In genomic region chr12:19552441-19553097, GRCh38 we compare ENCODE assay signal across 8 cellular contexts.
A peak's percentile ranks its signal among the peaks of the same experiment; 100 is the strongest.
DNase-seq lines count a peak whose midpoint lies in the region; ATAC-seq and TF ChIP-seq lines count a peak whose summit lies in the region.
"Not testable (repeated sequence)": the region's sequence is repeated elsewhere in the genome, so short reads cannot be mapped to it uniquely, and the experiment has no call there.

No MANE protein-coding gene starts in this region.

- DNase-seq in CD4-positive, alpha-beta T cell; T-helper 17 cell; mesothelial cell of epicardium (ENCODE audit: low spot score in 2 of 2, unreplicated experiment in 2 of 2): not testable (repeated sequence)
- peak; percentile 53 for DNase-seq in activated naive CD4-positive, alpha-beta T cell treated with anti-CD3 and anti-CD28 coated beads for 36 hours

- CTCF ChIA-PET in CD4-positive, alpha-beta T cell (lab: Charles Lee), result not testable (repeated sequence)
- CTCF ChIA-PET in activated naive CD4-positive, alpha-beta T cell treated with anti-CD3 and anti-CD28 coated beads for 36 hours (lab: Charles Lee), result interaction anchor here (0.6 kb wide), 1 partner anchor 41 kb away, joined by 3 read pairs; no protein-coding TSS in a partner anchor

- intact Hi-C loops in CD4-positive, alpha-beta T cell (cut with DNase I, micrococcal nuclease), result not testable (repeated sequence)
- intact Hi-C loops in activated naive CD4-positive, alpha-beta T cell treated with anti-CD3 and anti-CD28 coated beads for 36 hours (cut with micrococcal nuclease), result loop anchor here (1.0 to 2.0 kb wide), 4 partner anchors 69 to 170 kb away; no protein-coding TSS in a partner anchor

- POLR2A ChIA-PET in CD4-positive, alpha-beta T cell (lab: Charles Lee), result not testable (repeated sequence)

- H3K4me3 Mint-ChIP-seq in CD4-positive, alpha-beta T cell, result peak overlapping the region; percentile 78
- H3K4me3 Mint-ChIP-seq in T-helper 17 cell, result peak overlapping the region; percentile 87
- H3K4me3 Mint-ChIP-seq in activated naive CD4-positive, alpha-beta T cell treated with anti-CD3 and anti-CD28 coated beads for 36 hours, result peak overlapping the region; percentile 1
- not testable (repeated sequence) for H3K4me3 Mint-ChIP-seq in mesothelial cell of epicardium

- not testable (repeated sequence) for H3K27me3 Mint-ChIP-seq in CD4-positive, alpha-beta T cell; T-helper 17 cell; activated naive CD4-positive, alpha-beta T cell treated with anti-CD3 and anti-CD28 coated beads for 36 hours (ENCODE audit: low read depth); mesothelial cell of epicardium (ENCODE audit: low read depth)

- not testable (repeated sequence) for H3K27me3 ChIP-seq in CD4-positive, alpha-beta T cell (ENCODE audit: control insufficient read depth, insufficient read depth, low read length)

- H3K4me1 Mint-ChIP-seq in CD4-positive, alpha-beta T cell (ENCODE audit: low read depth), result peaks cover 18% of the 10 kb centered on the region
- H3K4me1 Mint-ChIP-seq in T-helper 17 cell, result peaks cover 14% of the 10 kb centered on the region
- H3K4me1 Mint-ChIP-seq in activated naive CD4-positive, alpha-beta T cell treated with anti-CD3 and anti-CD28 coated beads for 36 hours (ENCODE audit: low read depth), result peaks cover 12% of the 10 kb centered on the region
- peaks cover 12% of the 10 kb centered on the region for H3K4me1 Mint-ChIP-seq in mesothelial cell of epicardium

- H3K9me3 ChIP-seq in CD4-positive, alpha-beta T cell (ENCODE audit: control insufficient read depth, low read length); T-helper 17 cell (ENCODE audit: control insufficient read depth, low read length, poor library complexity, severe bottlenecking): not testable (repeated sequence)

- not testable (repeated sequence) for H3K27ac ChIP-seq in CD4-positive, alpha-beta T cell (ENCODE audit: low read depth, low read length)

- not testable (repeated sequence) for TF ChIP-seq CTCF in CD4-positive, alpha-beta T cell (IDR thresholded peaks at IDR 0.05); mesothelial cell of epicardium (IDR thresholded peaks at IDR 0.05; ENCODE audit: unreplicated experiment)

- H3K27ac Mint-ChIP-seq in CD4-positive, alpha-beta T cell, result peak overlapping the region; percentile 69
- H3K27ac Mint-ChIP-seq in T-helper 17 cell, result peak overlapping the region; percentile 93
- peak overlapping the region; percentile 65 for H3K27ac Mint-ChIP-seq in activated naive CD4-positive, alpha-beta T cell treated with anti-CD3 and anti-CD28 coated beads for 36 hours
- H3K27ac Mint-ChIP-seq in mesothelial cell of epicardium, result peak overlapping the region; percentile 47

- H3K36me3 Mint-ChIP-seq in CD4-positive, alpha-beta T cell (ENCODE audit: low read depth), result peaks cover 43% of the 10 kb centered on the region
- not testable (repeated sequence) for H3K36me3 Mint-ChIP-seq in T-helper 17 cell (ENCODE audit: low read depth); activated naive CD4-positive, alpha-beta T cell treated with anti-CD3 and anti-CD28 coated beads for 36 hours (ENCODE audit: low read depth); mesothelial cell of epicardium

- not testable (repeated sequence) for H3K9me3 Mint-ChIP-seq in CD4-positive, alpha-beta T cell; activated naive CD4-positive, alpha-beta T cell treated with anti-CD3 and anti-CD28 coated beads for 36 hours; mesothelial cell of epicardium

- not testable (repeated sequence) for ATAC-seq in CD4-positive, alpha-beta T cell (ENCODE audit: poor library complexity)
- ATAC-seq in GM18868 (IDR thresholded peaks at IDR 0.05; ENCODE audit: unreplicated experiment) (peak; percentile 92), GM21515 (IDR thresholded peaks at IDR 0.05; ENCODE audit: unreplicated experiment) (peak; percentile 82), HG02885 (IDR thresholded peaks at IDR 0.05; ENCODE audit: poor library complexity, unreplicated experiment) (peak; percentile 90), HG03439 (IDR thresholded peaks at IDR 0.05; ENCODE audit: unreplicated experiment) (peak; percentile 82), T-helper 17 cell (peak; percentile 55)
